ENCODE assay signal across 1 cellular context in the genomic region with DNA sequence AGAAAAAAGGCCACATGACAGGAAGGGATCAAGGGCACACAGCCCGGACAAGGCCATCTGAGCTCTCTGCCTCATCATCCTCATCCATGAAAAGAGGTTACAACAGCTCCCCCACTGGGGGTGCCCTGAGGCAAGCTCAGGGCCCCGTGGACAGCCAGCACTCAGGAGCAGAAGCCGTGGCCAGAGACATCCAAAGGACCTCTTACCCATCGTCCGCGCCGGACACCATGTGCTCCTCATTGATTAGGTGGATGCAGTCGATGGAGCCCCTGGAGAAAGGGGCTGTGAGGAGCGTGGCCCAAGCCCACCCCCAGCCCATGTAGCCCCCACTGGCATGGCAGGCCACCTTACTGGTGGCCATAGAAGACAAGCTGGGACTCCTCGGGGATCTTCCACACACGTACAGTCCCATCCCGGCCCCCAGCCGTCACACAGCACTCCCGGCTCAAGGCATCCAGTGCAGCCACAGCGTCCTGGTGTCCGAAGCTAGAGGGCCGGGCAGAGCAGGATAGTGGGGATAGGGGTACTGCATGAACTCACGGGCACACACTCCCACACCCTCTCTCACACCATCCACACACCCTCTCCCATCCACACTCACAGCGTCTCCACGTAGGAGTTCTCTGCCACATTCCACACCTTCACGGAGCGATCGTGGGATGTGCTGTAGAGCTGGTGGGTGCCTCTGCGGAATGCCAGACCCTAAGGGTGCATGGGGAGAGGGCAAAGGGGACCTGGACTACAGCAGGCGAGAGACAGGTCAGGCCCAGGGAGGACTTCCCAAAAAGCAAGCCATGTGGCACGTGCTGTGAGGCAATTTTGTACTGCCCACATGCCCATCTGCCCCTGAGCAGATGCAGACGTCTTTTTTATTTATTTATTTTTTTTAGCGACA.
TF ChIP-seq lines count a peak whose summit lies in the region.

No MANE protein-coding gene starts in this region.

TF ChIP-seq in SK-N-SH, 30 proteins besides CTCF, POLR2A, EP300 and RAD21 (continued from another document):
- TF ChIP-seq USF2 (IDR thresholded peaks at IDR 0.05; ENCODE audit: borderline replicate concordance, low read depth, low read length) (no peak), MXI1 (IDR thresholded peaks at IDR 0.05; ENCODE audit: low read depth, low read length) (no peak), FOXM1 (IDR thresholded peaks at IDR 0.05; ENCODE audit: low read depth) (no peak), PBX3 (IDR thresholded peaks at IDR 0.05) (no peak), GATA2 (CRISPR knock-in tag; IDR thresholded peaks at IDR 0.05) (no peak), ELF1 (IDR thresholded peaks at IDR 0.05) (no peak), NRF1 (IDR thresholded peaks at IDR 0.05; ENCODE audit: low read depth, low read length) (no peak), IRF3 (IDR thresholded peaks at IDR 0.05; ENCODE audit: low read depth, low read length) (no peak), MEF2A (IDR thresholded peaks at IDR 0.05; ENCODE audit: borderline replicate concordance, low read depth) (no peak), FOSL2 (IDR thresholded peaks at IDR 0.05; ENCODE audit: borderline replicate concordance, low read depth) (no peak)
